10 cellular contexts compared by ENCODE assay signal in the genomic region with DNA sequence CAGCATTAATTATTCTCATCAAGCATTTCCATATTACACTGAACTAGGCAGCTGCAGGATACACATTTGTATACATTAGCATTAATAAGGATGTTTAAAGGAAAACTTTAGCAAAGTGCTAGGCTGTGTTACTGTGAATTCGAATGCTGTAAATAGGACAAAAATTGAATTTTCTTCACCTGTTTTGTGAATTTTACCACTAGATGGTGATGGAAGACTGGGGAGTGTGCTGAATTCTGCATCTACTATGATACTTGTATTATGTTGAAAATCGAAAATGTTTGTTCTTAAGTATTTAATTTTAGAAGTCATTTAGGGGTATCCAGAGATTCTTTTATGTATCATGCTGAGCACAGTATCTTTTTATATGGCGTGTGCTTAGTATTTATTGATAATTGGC. TPM values are rescaled to one million over a fixed set of nuclear protein-coding genes. Genes with fewer than 3 reads are reported as not detected.
A peak's percentile ranks its signal among the peaks of the same experiment; 100 is the strongest.
DNase-seq lines count a peak whose midpoint lies in the region; ATAC-seq and TF ChIP-seq lines count a peak whose summit lies in the region.
"Had no signal": no experiment of that assay in that cellular context is flagged by ENCODE, and none has a peak within 500 bp of the region (broad histone marks: within the 10 kb centered on the region; RNA-seq: fewer than 3 reads in every experiment).

No MANE protein-coding gene starts in this region.

- DNase-seq in ELR (ENCODE audit: low read depth) (peak; percentile 66), M059J (ENCODE audit: low read depth) (peak; percentile 63), brain microvascular endothelial cell (no peak), immature natural killer cell (no peak)
- no peak for DNase-seq in activated T-helper 2 cell treated with anti-CD3 and anti-CD28 coated beads, Interferon-gamma antibody, Interleukin-2, Interleukin-4, amounts not matched to agents 10 μg/mL and 5 μg/mL and 100 μg/mL, durations not matched to agents 14 hours and 24 hours and 36 hours (ENCODE audit: low spot score)

- H3K4me3 Mint-ChIP-seq in activated T-helper 2 cell treated with anti-CD3 and anti-CD28 coated beads, Interferon-gamma antibody, Interleukin-2, Interleukin-4, amounts not matched to agents 10 μg/mL and 5 μg/mL and 100 μg/mL, durations not matched to agents 14 hours and 24 hours and 36 hours (ENCODE audit: low read depth), result no peak overlapping the region
- H3K4me3 Mint-ChIP-seq in immature natural killer cell, result no peak overlapping the region
- H3K4me3 Mint-ChIP-seq: activated naive CD4-positive, alpha-beta T cell treated with anti-CD3 and anti-CD28 coated beads, Interleukin-2, amount 50 U/mL, for 24 hours; memory B cell had no signal

- H4K20me1 ChIP-seq in neural cell (ENCODE audit: insufficient read depth), result no peaks in the 10 kb centered on the region

- H3K4me1 Mint-ChIP-seq in activated T-helper 2 cell treated with anti-CD3 and anti-CD28 coated beads, Interferon-gamma antibody, Interleukin-2, Interleukin-4, amounts not matched to agents 10 μg/mL and 5 μg/mL and 100 μg/mL, durations not matched to agents 14 hours and 24 hours and 36 hours (ENCODE audit: low read depth), result peaks cover 18% of the 10 kb centered on the region
- H3K4me1 Mint-ChIP-seq in immature natural killer cell, result no peaks in the 10 kb centered on the region
- H3K4me1 Mint-ChIP-seq: activated naive CD4-positive, alpha-beta T cell treated with anti-CD3 and anti-CD28 coated beads, Interleukin-2, amount 50 U/mL, for 24 hours; memory B cell had no signal

- no peak overlapping the region for H3K9ac ChIP-seq in neural cell (ENCODE audit: low read length)

- TF ChIP-seq CTCF in brain microvascular endothelial cell (IDR thresholded peaks at IDR 0.05; ENCODE audit: low read depth, low read length, missing control alignments) (peak; percentile 53), neural cell (IDR thresholded peaks at IDR 0.05; ENCODE audit: poor library complexity, severe bottlenecking) (peak; percentile 43)

- H3K4me3 ChIP-seq in brain microvascular endothelial cell (ENCODE audit: low read depth, low read length), result no peak overlapping the region
- no peak overlapping the region for H3K4me3 ChIP-seq in neural cell (ENCODE audit: low read length)

- TF ChIP-seq EP300 in neural cell (conservative IDR thresholded peaks at IDR 0.05; ENCODE audit: poor library complexity, severe bottlenecking), result no peak

- intact Hi-C loops in activated T-helper 2 cell treated with anti-CD3 and anti-CD28 coated beads, Interferon-gamma antibody, Interleukin-2, Interleukin-4, amounts not matched to agents 10 μg/mL and 5 μg/mL and 100 μg/mL, durations not matched to agents 14 hours and 24 hours and 36 hours (cut with micrococcal nuclease), result loop anchor here (1.0 to 10.0 kb wide), 3 partner anchors 38 to 548 kb away; no protein-coding TSS in a partner anchor

- H3K9me2 ChIP-seq in neural cell (ENCODE audit: insufficient read depth, low read length), result no peaks in the 10 kb centered on the region

- H3K36me3 ChIP-seq in brain microvascular endothelial cell (replicated peaks), result no peaks in the 10 kb centered on the region
- no peaks in the 10 kb centered on the region for H3K36me3 ChIP-seq in neural cell (ENCODE audit: insufficient read depth, low read length)

- no peak overlapping the region for H3K4me2 ChIP-seq in neural cell (ENCODE audit: low read length)

- H3K9me3 Mint-ChIP-seq in activated T-helper 2 cell treated with anti-CD3 and anti-CD28 coated beads, Interferon-gamma antibody, Interleukin-2, Interleukin-4, amounts not matched to agents 10 μg/mL and 5 μg/mL and 100 μg/mL, durations not matched to agents 14 hours and 24 hours and 36 hours, result no peaks in the 10 kb centered on the region
- H3K9me3 Mint-ChIP-seq in immature natural killer cell, result no peaks in the 10 kb centered on the region
- H3K9me3 Mint-ChIP-seq: activated naive CD4-positive, alpha-beta T cell treated with anti-CD3 and anti-CD28 coated beads, Interleukin-2, amount 50 U/mL, for 24 hours; memory B cell had no signal

- peaks cover 4% of the 10 kb centered on the region for H3K27me3 Mint-ChIP-seq in activated T-helper 2 cell treated with anti-CD3 and anti-CD28 coated beads, Interferon-gamma antibody, Interleukin-2, Interleukin-4, amounts not matched to agents 10 μg/mL and 5 μg/mL and 100 μg/mL, durations not matched to agents 14 hours and 24 hours and 36 hours (ENCODE audit: low read depth)
- H3K27me3 Mint-ChIP-seq in immature natural killer cell (ENCODE audit: low read depth in 3 of 3), result peaks cover 0 to 7% (median 3%) of the 10 kb centered on the region in 3 donors
- H3K27me3 Mint-ChIP-seq: memory B cell had no signal

- ATAC-seq in HG03378 (IDR thresholded peaks at IDR 0.05; ENCODE audit: unreplicated experiment), result no peak
- ATAC-seq in GM19395 (IDR thresholded peaks at IDR 0.05; ENCODE audit: unreplicated experiment), result no peak

- H3K27ac ChIP-seq in brain microvascular endothelial cell (no peak overlapping the region), neural cell (ENCODE audit: low read length) (no peak overlapping the region)

- H3K27ac Mint-ChIP-seq in activated T-helper 2 cell treated with anti-CD3 and anti-CD28 coated beads, Interferon-gamma antibody, Interleukin-2, Interleukin-4, amounts not matched to agents 10 μg/mL and 5 μg/mL and 100 μg/mL, durations not matched to agents 14 hours and 24 hours and 36 hours, result no peak overlapping the region
- no peak overlapping the region for H3K27ac Mint-ChIP-seq in immature natural killer cell
- H3K27ac Mint-ChIP-seq: activated naive CD4-positive, alpha-beta T cell treated with anti-CD3 and anti-CD28 coated beads, Interleukin-2, amount 50 U/mL, for 24 hours; memory B cell had no signal

- in situ Hi-C loops in brain microvascular endothelial cell (cut with HindIII; ENCODE audit: low pct_ligation_motif_present, low sequenced_read_pairs), result no loop called here

- H3K9me3 ChIP-seq in neural cell (ENCODE audit: low read length), result no peaks in the 10 kb centered on the region

- TF ChIP-seq RAD21 in neural cell (conservative IDR thresholded peaks at IDR 0.05), result peak; percentile 54

- H3K27me3 ChIP-seq in brain microvascular endothelial cell (replicated peaks) (no peaks in the 10 kb centered on the region), neural cell (ENCODE audit: insufficient read depth, low read depth, low read length) (no peaks in the 10 kb centered on the region)

- no peak overlapping the region for H2AFZ ChIP-seq in neural cell (ENCODE audit: low read depth, low read length)

- no peaks in the 10 kb centered on the region for H3K36me3 Mint-ChIP-seq in activated T-helper 2 cell treated with anti-CD3 and anti-CD28 coated beads, Interferon-gamma antibody, Interleukin-2, Interleukin-4, amounts not matched to agents 10 μg/mL and 5 μg/mL and 100 μg/mL, durations not matched to agents 14 hours and 24 hours and 36 hours (ENCODE audit: low read depth)
- no peaks in the 10 kb centered on the region for H3K36me3 Mint-ChIP-seq in immature natural killer cell
- H3K36me3 Mint-ChIP-seq: activated naive CD4-positive, alpha-beta T cell treated with anti-CD3 and anti-CD28 coated beads, Interleukin-2, amount 50 U/mL, for 24 hours; memory B cell had no signal

- H3K79me2 ChIP-seq in neural cell (replicated peaks; ENCODE audit: insufficient read depth, low read length), result no peaks in the 10 kb centered on the region

- no peaks in the 10 kb centered on the region for H3F3A ChIP-seq in neural cell (ENCODE audit: insufficient read depth, low read length, poor library complexity, severe bottlenecking)

RNA-seq across cellular contexts. Expression of a gene that starts 12.3 kb away (rescaled TPM):
- not detected in 2 replicates for total RNA-seq in M059J (2014; rRNA removed; shearing (Covaris generic))
- polyA plus RNA-seq in neural cell (not detected in 2 replicates), immature natural killer cell (1 to 10 TPM; 1.2 to 2.8 (median 1.5) TPM)
- not detected in 2 replicates for polyA minus RNA-seq in neural cell
- total RNA-seq in activated T-helper 2 cell treated with anti-CD3 and anti-CD28 coated beads, Interferon-gamma antibody, Interleukin-2, Interleukin-4, amounts not matched to agents 10 μg/mL and 5 μg/mL and 100 μg/mL, durations not matched to agents 14 hours and 24 hours and 36 hours, result 0.18 and 0.34 TPM in 2 replicates

RNA-seq across cellular contexts. Expression of a gene that starts 25.9 kb away (rescaled TPM):
- total RNA-seq in M059J (2014; rRNA removed; shearing (Covaris generic)), result 0.66 and 0.74 TPM in 2 replicates
- polyA plus RNA-seq in neural cell (not detected in 2 replicates), immature natural killer cell (not detected)
- polyA minus RNA-seq in neural cell, result not detected in 2 replicates
- 1.1 and 1.2 TPM in 2 replicates for total RNA-seq in activated T-helper 2 cell treated with anti-CD3 and anti-CD28 coated beads, Interferon-gamma antibody, Interleukin-2, Interleukin-4, amounts not matched to agents 10 μg/mL and 5 μg/mL and 100 μg/mL, durations not matched to agents 14 hours and 24 hours and 36 hours

RNA-seq across cellular contexts. Expression of a gene that starts 38.7 kb away (rescaled TPM):
- not detected in 2 replicates for total RNA-seq in M059J (2014; rRNA removed; shearing (Covaris generic))
- polyA plus RNA-seq in neural cell (0.12 TPM in 1 of 2 replicates, not detected in the other), immature natural killer cell (under 1 TPM in 2 of 3 donors, not detected in 1; 0.18 to 0.50 TPM)
- polyA minus RNA-seq in neural cell, result 0.35 TPM in 1 of 2 replicates, not detected in the other
- not detected in 2 replicates for total RNA-seq in activated T-helper 2 cell treated with anti-CD3 and anti-CD28 coated beads, Interferon-gamma antibody, Interleukin-2, Interleukin-4, amounts not matched to agents 10 μg/mL and 5 μg/mL and 100 μg/mL, durations not matched to agents 14 hours and 24 hours and 36 hours

Comparison
In these comparisons a context has a peak if more than half of its experiments do, and no peak if none do; other contexts are left out.
1. DNase-seq: peak in ELR (single experiment) and M059J (single experiment); none in brain microvascular endothelial cell (single experiment), activated T-helper 2 cell treated with anti-CD3 and anti-CD28 coated beads, Interferon-gamma antibody, Interleukin-2, Interleukin-4, amounts not matched to agents 10 μg/mL and 5 μg/mL and 100 μg/mL, durations not matched to agents 14 hours and 24 hours and 36 hours (single experiment) and immature natural killer cell (0 of 3).